In the genomic region with DNA sequence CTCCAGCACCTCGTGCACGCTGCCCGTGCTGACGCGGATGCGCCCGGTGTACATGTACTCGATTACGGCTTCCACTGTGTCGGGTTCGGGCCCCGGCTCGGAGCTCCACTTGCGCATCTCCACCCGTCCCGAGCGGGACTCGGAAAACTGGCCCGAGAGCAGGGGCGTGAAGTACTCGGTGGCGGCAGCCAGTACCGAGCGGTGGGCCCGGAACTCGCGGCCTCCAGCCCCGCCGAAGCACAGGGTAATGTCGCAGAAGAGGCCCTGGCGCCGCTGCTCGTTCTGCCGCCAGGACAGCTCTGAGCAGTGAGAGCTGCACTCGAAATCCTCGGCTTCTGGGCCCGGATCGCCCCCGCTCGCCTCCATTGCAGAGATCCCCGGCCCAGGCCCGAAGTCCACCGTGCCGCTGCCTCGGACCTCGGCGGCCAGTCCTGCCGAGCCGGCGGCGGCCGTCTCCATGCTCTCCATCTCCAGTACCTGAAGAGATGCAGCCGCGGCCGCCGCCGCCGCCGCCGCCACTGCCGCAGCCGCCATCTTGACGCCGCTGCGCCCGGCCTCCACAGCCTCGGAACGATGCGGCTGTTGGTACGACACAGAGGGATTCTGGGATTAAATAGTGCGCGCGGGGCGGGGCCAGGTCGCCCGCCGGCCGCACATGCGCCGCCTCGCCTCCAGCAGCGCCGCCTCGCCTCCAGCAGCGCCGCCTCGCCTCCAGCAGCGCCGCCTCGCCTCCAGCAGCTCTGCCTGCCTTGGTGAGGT, we compare ENCODE assay signal across 1 cellular context.
TF ChIP-seq lines count a peak whose summit lies in the region.

A gene with protein sequence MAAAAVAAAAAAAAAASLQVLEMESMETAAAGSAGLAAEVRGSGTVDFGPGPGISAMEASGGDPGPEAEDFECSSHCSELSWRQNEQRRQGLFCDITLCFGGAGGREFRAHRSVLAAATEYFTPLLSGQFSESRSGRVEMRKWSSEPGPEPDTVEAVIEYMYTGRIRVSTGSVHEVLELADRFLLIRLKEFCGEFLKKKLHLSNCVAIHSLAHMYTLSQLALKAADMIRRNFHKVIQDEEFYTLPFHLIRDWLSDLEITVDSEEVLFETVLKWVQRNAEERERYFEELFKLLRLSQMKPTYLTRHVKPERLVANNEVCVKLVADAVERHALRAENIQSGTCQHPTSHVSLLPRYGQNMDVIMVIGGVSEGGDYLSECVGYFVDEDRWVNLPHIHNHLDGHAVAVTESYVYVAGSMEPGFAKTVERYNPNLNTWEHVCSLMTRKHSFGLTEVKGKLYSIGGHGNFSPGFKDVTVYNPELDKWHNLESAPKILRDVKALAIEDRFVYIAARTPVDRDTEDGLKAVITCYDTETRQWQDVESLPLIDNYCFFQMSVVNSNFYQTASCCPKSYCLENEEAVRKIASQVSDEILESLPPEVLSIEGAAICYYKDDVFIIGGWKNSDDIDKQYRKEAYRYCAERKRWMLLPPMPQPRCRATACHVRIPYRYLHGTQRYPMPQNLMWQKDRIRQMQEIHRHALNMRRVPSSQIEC (minus strand): TSS at position 587 of the 759 bp plus-strand sequence. CDS start 53 bp downstream, at position 534.

TF ChIP-seq in HepG2, 621 proteins besides CTCF, POLR2A, EP300 and RAD21 (continued from another document and continues in another):
- TF ChIP-seq ZNF652 (CRISPR knock-in tag; IDR thresholded peaks at IDR 0.05; ENCODE audit: borderline replicate concordance, low read depth): no peak
- TF ChIP-seq, protein P1, sequence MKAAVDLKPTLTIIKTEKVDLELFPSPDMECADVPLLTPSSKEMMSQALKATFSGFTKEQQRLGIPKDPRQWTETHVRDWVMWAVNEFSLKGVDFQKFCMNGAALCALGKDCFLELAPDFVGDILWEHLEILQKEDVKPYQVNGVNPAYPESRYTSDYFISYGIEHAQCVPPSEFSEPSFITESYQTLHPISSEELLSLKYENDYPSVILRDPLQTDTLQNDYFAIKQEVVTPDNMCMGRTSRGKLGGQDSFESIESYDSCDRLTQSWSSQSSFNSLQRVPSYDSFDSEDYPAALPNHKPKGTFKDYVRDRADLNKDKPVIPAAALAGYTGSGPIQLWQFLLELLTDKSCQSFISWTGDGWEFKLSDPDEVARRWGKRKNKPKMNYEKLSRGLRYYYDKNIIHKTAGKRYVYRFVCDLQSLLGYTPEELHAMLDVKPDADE (CRISPR knock-in tag; IDR thresholded peaks at IDR 0.05): no peak; the same call in 1 of the 2 replicates
- TF ChIP-seq HOXD1 (CRISPR knock-in tag; IDR thresholded peaks at IDR 0.05): no peak
- TF ChIP-seq, protein P2, sequence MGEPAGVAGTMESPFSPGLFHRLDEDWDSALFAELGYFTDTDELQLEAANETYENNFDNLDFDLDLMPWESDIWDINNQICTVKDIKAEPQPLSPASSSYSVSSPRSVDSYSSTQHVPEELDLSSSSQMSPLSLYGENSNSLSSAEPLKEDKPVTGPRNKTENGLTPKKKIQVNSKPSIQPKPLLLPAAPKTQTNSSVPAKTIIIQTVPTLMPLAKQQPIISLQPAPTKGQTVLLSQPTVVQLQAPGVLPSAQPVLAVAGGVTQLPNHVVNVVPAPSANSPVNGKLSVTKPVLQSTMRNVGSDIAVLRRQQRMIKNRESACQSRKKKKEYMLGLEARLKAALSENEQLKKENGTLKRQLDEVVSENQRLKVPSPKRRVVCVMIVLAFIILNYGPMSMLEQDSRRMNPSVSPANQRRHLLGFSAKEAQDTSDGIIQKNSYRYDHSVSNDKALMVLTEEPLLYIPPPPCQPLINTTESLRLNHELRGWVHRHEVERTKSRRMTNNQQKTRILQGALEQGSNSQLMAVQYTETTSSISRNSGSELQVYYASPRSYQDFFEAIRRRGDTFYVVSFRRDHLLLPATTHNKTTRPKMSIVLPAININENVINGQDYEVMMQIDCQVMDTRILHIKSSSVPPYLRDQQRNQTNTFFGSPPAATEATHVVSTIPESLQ (CRISPR knock-in tag; conservative IDR thresholded peaks at IDR 0.05): no peak
- TF ChIP-seq ETV5 (CRISPR knock-in tag; IDR thresholded peaks at IDR 0.05; ENCODE audit: borderline replicate concordance): no peak; the same call in 1 of the 2 replicates
- TF ChIP-seq HNRNPL (IDR thresholded peaks at IDR 0.05; ENCODE audit: low read depth, low read length): 0 out of 2 replicates have a peak, but pooled peaks have one; percentile 49
- TF ChIP-seq, protein P3, sequence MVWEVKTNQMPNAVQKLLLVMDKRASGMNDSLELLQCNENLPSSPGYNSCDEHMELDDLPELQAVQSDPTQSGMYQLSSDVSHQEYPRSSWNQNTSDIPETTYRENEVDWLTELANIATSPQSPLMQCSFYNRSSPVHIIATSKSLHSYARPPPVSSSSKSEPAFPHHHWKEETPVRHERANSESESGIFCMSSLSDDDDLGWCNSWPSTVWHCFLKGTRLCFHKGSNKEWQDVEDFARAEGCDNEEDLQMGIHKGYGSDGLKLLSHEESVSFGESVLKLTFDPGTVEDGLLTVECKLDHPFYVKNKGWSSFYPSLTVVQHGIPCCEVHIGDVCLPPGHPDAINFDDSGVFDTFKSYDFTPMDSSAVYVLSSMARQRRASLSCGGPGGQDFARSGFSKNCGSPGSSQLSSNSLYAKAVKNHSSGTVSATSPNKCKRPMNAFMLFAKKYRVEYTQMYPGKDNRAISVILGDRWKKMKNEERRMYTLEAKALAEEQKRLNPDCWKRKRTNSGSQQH (CRISPR knock-in tag; IDR thresholded peaks at IDR 0.05; ENCODE audit: low read depth): peak; percentile 90
- TF ChIP-seq ZNF891 (CRISPR knock-in tag; IDR thresholded peaks at IDR 0.05): peak; percentile 79; the same call in 1 of the 2 replicates
- TF ChIP-seq NAIF1 (CRISPR knock-in tag; IDR thresholded peaks at IDR 0.05; ENCODE audit: borderline replicate concordance): peak; percentile 70; the same call in 1 of the 2 replicates
- TF ChIP-seq CREM (IDR thresholded peaks at IDR 0.05): no peak
- TF ChIP-seq CREM (CRISPR knock-in tag; IDR thresholded peaks at IDR 0.05): no peak
- peak; percentile 49; the same call in 1 of the 2 replicates for TF ChIP-seq SOX5 (CRISPR knock-in tag; IDR thresholded peaks at IDR 0.05; ENCODE audit: borderline replicate concordance)
- TF ChIP-seq ELF4 (CRISPR knock-in tag; IDR thresholded peaks at IDR 0.05; ENCODE audit: borderline replicate concordance): peak; percentile 58; the same call in 1 of the 2 replicates
- no peak for TF ChIP-seq BCL6 (CRISPR knock-in tag; IDR thresholded peaks at IDR 0.05)
- TF ChIP-seq HDAC6 (IDR thresholded peaks at IDR 0.05; ENCODE audit: low read depth, low read length): no peak
- TF ChIP-seq FOXK1 (CRISPR knock-in tag; IDR thresholded peaks at IDR 0.05; ENCODE audit: borderline replicate concordance, low read depth): peak; percentile 66; the same call in 1 of the 2 replicates
- TF ChIP-seq TOPORS (CRISPR knock-in tag; IDR thresholded peaks at IDR 0.05): no peak; the same call in 1 of the 2 replicates
- no peak for TF ChIP-seq NCOA2 (CRISPR knock-in tag; IDR thresholded peaks at IDR 0.05)
- TF ChIP-seq KAT2B (IDR thresholded peaks at IDR 0.05; ENCODE audit: borderline replicate concordance, low read depth, low read length): no peak
- peak; percentile 15 for TF ChIP-seq HOXA9 (CRISPR knock-in tag; IDR thresholded peaks at IDR 0.05; ENCODE audit: borderline replicate concordance)
- peak; percentile 75 for TF ChIP-seq DMAP1 (CRISPR knock-in tag; IDR thresholded peaks at IDR 0.05)
- TF ChIP-seq SP4 (CRISPR knock-in tag; IDR thresholded peaks at IDR 0.05): peak; percentile 46; the same call in 1 of the 2 replicates
- no peak for TF ChIP-seq ZSCAN12 (CRISPR knock-in tag; IDR thresholded peaks at IDR 0.05)
- TF ChIP-seq SNAI1 (CRISPR knock-in tag; IDR thresholded peaks at IDR 0.05; ENCODE audit: borderline replicate concordance): 0 out of 2 replicates have a peak, but pooled peaks have one; percentile 68
- TF ChIP-seq, protein P4, sequence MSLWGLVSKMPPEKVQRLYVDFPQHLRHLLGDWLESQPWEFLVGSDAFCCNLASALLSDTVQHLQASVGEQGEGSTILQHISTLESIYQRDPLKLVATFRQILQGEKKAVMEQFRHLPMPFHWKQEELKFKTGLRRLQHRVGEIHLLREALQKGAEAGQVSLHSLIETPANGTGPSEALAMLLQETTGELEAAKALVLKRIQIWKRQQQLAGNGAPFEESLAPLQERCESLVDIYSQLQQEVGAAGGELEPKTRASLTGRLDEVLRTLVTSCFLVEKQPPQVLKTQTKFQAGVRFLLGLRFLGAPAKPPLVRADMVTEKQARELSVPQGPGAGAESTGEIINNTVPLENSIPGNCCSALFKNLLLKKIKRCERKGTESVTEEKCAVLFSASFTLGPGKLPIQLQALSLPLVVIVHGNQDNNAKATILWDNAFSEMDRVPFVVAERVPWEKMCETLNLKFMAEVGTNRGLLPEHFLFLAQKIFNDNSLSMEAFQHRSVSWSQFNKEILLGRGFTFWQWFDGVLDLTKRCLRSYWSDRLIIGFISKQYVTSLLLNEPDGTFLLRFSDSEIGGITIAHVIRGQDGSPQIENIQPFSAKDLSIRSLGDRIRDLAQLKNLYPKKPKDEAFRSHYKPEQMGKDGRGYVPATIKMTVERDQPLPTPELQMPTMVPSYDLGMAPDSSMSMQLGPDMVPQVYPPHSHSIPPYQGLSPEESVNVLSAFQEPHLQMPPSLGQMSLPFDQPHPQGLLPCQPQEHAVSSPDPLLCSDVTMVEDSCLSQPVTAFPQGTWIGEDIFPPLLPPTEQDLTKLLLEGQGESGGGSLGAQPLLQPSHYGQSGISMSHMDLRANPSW (CRISPR knock-in tag; IDR thresholded peaks at IDR 0.05; ENCODE audit: borderline replicate concordance): no peak
- TF ChIP-seq ZNF660 (CRISPR knock-in tag; IDR thresholded peaks at IDR 0.05; ENCODE audit: borderline replicate concordance, low read depth): 0 out of 2 replicates have a peak, but pooled peaks have one; percentile 12
- no peak for TF ChIP-seq BHLHE40 (IDR thresholded peaks at IDR 0.05; ENCODE audit: low read length)
- TF ChIP-seq ZNF530 (CRISPR knock-in tag; IDR thresholded peaks at IDR 0.05; ENCODE audit: low read depth): no peak; the same call in 1 of the 2 replicates
- TF ChIP-seq, protein P5, sequence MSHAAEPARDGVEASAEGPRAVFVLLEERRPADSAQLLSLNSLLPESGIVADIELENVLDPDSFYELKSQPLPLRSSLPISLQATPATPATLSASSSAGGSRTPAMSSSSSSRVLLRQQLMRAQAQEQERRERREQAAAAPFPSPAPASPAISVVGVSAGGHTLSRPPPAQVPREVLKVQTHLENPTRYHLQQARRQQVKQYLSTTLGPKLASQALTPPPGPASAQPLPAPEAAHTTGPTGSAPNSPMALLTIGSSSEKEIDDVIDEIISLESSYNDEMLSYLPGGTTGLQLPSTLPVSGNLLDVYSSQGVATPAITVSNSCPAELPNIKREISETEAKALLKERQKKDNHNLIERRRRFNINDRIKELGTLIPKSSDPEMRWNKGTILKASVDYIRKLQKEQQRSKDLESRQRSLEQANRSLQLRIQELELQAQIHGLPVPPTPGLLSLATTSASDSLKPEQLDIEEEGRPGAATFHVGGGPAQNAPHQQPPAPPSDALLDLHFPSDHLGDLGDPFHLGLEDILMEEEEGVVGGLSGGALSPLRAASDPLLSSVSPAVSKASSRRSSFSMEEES (CRISPR knock-in tag; IDR thresholded peaks at IDR 0.05): no peak; the same call in 1 of the 2 replicates
- TF ChIP-seq, protein P6, sequence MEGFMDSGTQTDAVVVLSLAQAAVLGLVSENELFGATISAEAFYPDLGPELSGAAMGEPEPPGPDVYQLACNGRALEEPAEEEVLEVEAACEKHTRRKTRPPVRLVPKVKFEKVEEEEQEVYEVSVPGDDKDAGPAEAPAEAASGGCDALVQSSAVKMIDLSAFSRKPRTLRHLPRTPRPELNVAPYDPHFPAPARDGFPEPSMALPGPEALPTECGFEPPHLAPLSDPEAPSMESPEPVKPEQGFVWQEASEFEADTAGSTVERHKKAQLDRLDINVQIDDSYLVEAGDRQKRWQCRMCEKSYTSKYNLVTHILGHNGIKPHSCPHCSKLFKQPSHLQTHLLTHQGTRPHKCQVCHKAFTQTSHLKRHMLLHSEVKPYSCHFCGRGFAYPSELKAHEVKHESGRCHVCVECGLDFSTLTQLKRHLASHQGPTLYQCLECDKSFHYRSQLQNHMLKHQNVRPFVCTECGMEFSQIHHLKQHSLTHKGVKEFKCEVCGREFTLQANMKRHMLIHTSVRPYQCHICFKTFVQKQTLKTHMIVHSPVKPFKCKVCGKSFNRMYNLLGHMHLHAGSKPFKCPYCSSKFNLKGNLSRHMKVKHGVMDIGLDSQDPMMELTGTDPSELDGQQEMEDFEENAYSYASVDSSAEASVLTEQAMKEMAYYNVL (CRISPR knock-in tag; IDR thresholded peaks at IDR 0.05; ENCODE audit: borderline replicate concordance): peak; percentile 65
- no peak for TF ChIP-seq NONO (IDR thresholded peaks at IDR 0.05)
- peak; percentile 84 for TF ChIP-seq NONO (CRISPR knock-in tag; conservative IDR thresholded peaks at IDR 0.05)
- TF ChIP-seq TSC22D2 (CRISPR knock-in tag; IDR thresholded peaks at IDR 0.05; ENCODE audit: borderline replicate concordance): 0 out of 2 replicates have a peak, but pooled peaks have one; percentile 26
- no peak; the same call in 1 of the 2 replicates for TF ChIP-seq ZNF746 (CRISPR knock-in tag; IDR thresholded peaks at IDR 0.05)
- no peak for TF ChIP-seq JARID2 (CRISPR knock-in tag; IDR thresholded peaks at IDR 0.05; ENCODE audit: insufficient replicate concordance)
- TF ChIP-seq SSRP1 (CRISPR knock-in tag; IDR thresholded peaks at IDR 0.05): no peak
- TF ChIP-seq, protein P7, sequence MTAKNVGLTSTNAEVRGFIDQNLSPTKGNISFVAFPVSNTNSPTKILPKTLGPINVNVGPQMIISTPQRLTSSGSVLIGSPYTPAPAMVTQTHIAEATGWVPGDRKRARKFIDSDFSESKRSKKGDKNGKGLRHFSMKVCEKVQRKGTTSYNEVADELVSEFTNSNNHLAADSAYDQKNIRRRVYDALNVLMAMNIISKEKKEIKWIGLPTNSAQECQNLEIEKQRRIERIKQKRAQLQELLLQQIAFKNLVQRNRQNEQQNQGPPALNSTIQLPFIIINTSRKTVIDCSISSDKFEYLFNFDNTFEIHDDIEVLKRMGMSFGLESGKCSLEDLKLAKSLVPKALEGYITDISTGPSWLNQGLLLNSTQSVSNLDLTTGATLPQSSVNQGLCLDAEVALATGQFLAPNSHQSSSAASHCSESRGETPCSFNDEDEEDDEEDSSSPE (CRISPR knock-in tag; IDR thresholded peaks at IDR 0.05): peak; percentile 82
- no peak for TF ChIP-seq ZNF33A (CRISPR knock-in tag; IDR thresholded peaks at IDR 0.05; ENCODE audit: borderline replicate concordance)
- no peak for TF ChIP-seq JUNB (CRISPR knock-in tag; IDR thresholded peaks at IDR 0.05; ENCODE audit: borderline replicate concordance)
- TF ChIP-seq MAFK (conservative IDR thresholded peaks at IDR 0.05 in 1 of 2, IDR thresholded peaks at IDR 0.05 in 1 of 2; ENCODE audit: low read length in 2 of 2): no peak
- TF ChIP-seq ZNF556 (CRISPR knock-in tag; IDR thresholded peaks at IDR 0.05; ENCODE audit: borderline replicate concordance): peak; percentile 55
- TF ChIP-seq ZNF577 (CRISPR knock-in tag; IDR thresholded peaks at IDR 0.05; ENCODE audit: borderline replicate concordance, low read depth): peak; percentile 19; the same call in 1 of the 2 replicates
- no peak for TF ChIP-seq EHMT2 (IDR thresholded peaks at IDR 0.05; ENCODE audit: borderline replicate concordance, low read depth, low read length)
- peak; percentile 53; the same call in 1 of the 2 replicates for TF ChIP-seq ISL2 (CRISPR knock-in tag; IDR thresholded peaks at IDR 0.05)
